In the genomic region with DNA sequence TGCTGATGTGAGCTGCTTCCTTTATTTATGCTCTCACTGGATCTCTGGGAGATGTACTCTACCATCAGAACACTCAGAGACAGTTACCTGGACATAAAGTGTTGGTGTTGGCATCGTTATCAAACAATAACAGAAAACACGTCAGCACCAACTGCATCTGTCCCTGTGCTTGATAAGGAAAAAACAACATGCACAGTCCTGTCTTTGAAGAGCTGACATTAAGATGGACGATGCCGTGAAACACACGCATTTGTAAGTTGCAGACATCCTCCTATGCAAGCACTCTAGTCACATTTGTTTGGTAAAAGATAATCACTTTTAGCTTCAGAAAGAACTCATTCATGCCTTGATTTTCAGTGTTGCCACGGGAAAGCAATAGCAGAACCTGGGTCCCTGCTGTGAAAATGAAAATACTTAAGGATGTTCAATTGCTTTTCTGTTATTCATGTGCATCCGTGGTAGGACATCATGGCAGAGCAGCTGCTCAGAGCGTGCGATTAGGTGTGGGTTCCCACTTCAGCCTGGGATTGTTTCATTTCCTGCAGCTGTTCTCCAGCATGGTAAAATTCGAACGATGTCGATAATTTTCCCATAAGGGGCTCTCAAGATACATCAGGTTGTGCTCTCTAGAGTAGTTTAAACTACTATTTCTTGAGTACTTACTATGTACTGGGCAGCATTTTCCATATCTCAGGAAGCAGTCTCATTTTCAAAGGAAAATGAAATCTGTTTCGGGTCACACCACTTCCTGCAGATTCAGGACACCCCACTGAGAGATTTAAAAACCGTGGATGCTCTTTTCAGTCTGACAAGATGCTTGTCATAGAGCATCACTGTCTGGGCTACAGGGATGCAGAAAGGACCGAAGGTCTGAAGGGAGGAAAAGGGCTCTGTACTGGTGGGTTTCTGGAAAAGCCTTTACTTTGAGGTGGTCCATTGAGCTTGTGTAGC, we compare ENCODE assay signal across 16 cellular contexts.
DNase-seq lines count a peak whose midpoint lies in the region; ATAC-seq and TF ChIP-seq lines count a peak whose summit lies in the region.
"Had no signal": no experiment of that assay in that cellular context is flagged by ENCODE, and none has a peak within 500 bp of the region (broad histone marks: within the 10 kb centered on the region; RNA-seq: fewer than 3 reads in every experiment).

No MANE protein-coding gene starts in this region.

- H3K9me2 ChIP-seq in neural cell (ENCODE audit: insufficient read depth, low read length), result no peaks in the 10 kb centered on the region

- H4K20me1 ChIP-seq in neural cell (ENCODE audit: insufficient read depth), result no peaks in the 10 kb centered on the region

- no peak for TF ChIP-seq RAD21 in neural cell (conservative IDR thresholded peaks at IDR 0.05)

- H3K4me3 ChIP-seq in neural cell (ENCODE audit: low read length), result peak overlapping the region; percentile 47
- H3K4me3 ChIP-seq: mucosa of descending colon, tibial nerve had no signal

- TF ChIP-seq EP300 in neural cell (conservative IDR thresholded peaks at IDR 0.05; ENCODE audit: poor library complexity, severe bottlenecking), result peak; percentile 61

- no peak for TF ChIP-seq CTCF in neural cell (IDR thresholded peaks at IDR 0.05; ENCODE audit: poor library complexity, severe bottlenecking)

- DNase-seq in G401 (ENCODE audit: low spot score) (peak; percentile 69), NCI-H187 (lab: John Stamatoyannopoulos, UW) (peak; percentile 59 to 68), SHP77 treated with DMSO at 0.1 percent for 48 hours (lab: John Stamatoyannopoulos, UW) (peak; percentile 61), pons (ENCODE audit: low spot score) (no peak), NAMALWA (ENCODE audit: low spot score) (no peak), glomerular visceral epithelial cell (ENCODE audit: extremely low spot score) (no peak)
- DNase-seq: EL; H9; mucosa of descending colon; MV-4-11; stimulated activated CD4-positive, alpha-beta T cell treated with anti-CD3 and anti-CD28 coated beads, Interleukin-4, amount 100 ng/mL, for 1 hour; T-helper 9 cell had no signal

- H3K36me3 ChIP-seq in neural cell (ENCODE audit: insufficient read depth, low read length), result no peaks in the 10 kb centered on the region
- H3K36me3 ChIP-seq: tibial nerve had no signal

- H2AFZ ChIP-seq in neural cell (ENCODE audit: low read depth, low read length), result no peak overlapping the region

- no peak for ATAC-seq in GM21576 (IDR thresholded peaks at IDR 0.05; ENCODE audit: unreplicated experiment)
- ATAC-seq: activated naive CD4-positive, alpha-beta T cell treated with anti-CD3 and anti-CD28 coated beads, Interleukin-2, amount 50 U/mL, for 72 hours; mucosa of descending colon had no signal

- no peaks in the 10 kb centered on the region for H3K27me3 ChIP-seq in neural cell (ENCODE audit: insufficient read depth, low read depth, low read length)
- H3K27me3 ChIP-seq: tibial nerve had no signal

- H3K9ac ChIP-seq in neural cell (ENCODE audit: low read length), result peak overlapping the region; percentile 52

- peak overlapping the region; percentile 79 for H3K27ac ChIP-seq in neural cell (ENCODE audit: low read length)
- H3K27ac ChIP-seq: tibial nerve had no signal

- H3F3A ChIP-seq in neural cell (ENCODE audit: insufficient read depth, low read length, poor library complexity, severe bottlenecking), result peaks cover 5% of the 10 kb centered on the region

- peak overlapping the region; percentile 70 for H3K4me2 ChIP-seq in neural cell (ENCODE audit: low read length)

- in situ Hi-C loops in G401 (cut with HindIII; ENCODE audit: low sequenced_read_pairs), result no loop called here

- H3K79me2 ChIP-seq in neural cell (replicated peaks; ENCODE audit: insufficient read depth, low read length), result no peaks in the 10 kb centered on the region

- H3K9me3 ChIP-seq in neural cell (ENCODE audit: low read length), result no peaks in the 10 kb centered on the region
- H3K9me3 ChIP-seq: mucosa of descending colon, tibial nerve had no signal

TF ChIP-seq in neural cell, 6 proteins besides CTCF, POLR2A, EP300 and RAD21:
- TF ChIP-seq TAF1 (IDR thresholded peaks at IDR 0.05; ENCODE audit: low read depth) (no peak), EZH2 (IDR thresholded peaks at IDR 0.05; ENCODE audit: borderline replicate concordance, insufficient read depth, low read length, poor library complexity, severe bottlenecking) (no peak), SMC3 (conservative IDR thresholded peaks at IDR 0.05; ENCODE audit: poor library complexity) (peak; percentile 33), POLR2AphosphoS5 (IDR thresholded peaks at IDR 0.05) (peak; percentile 76), MXI1 (conservative IDR thresholded peaks at IDR 0.05; ENCODE audit: poor library complexity, severe bottlenecking) (peak; percentile 54)
- TF ChIP-seq, protein P1, sequence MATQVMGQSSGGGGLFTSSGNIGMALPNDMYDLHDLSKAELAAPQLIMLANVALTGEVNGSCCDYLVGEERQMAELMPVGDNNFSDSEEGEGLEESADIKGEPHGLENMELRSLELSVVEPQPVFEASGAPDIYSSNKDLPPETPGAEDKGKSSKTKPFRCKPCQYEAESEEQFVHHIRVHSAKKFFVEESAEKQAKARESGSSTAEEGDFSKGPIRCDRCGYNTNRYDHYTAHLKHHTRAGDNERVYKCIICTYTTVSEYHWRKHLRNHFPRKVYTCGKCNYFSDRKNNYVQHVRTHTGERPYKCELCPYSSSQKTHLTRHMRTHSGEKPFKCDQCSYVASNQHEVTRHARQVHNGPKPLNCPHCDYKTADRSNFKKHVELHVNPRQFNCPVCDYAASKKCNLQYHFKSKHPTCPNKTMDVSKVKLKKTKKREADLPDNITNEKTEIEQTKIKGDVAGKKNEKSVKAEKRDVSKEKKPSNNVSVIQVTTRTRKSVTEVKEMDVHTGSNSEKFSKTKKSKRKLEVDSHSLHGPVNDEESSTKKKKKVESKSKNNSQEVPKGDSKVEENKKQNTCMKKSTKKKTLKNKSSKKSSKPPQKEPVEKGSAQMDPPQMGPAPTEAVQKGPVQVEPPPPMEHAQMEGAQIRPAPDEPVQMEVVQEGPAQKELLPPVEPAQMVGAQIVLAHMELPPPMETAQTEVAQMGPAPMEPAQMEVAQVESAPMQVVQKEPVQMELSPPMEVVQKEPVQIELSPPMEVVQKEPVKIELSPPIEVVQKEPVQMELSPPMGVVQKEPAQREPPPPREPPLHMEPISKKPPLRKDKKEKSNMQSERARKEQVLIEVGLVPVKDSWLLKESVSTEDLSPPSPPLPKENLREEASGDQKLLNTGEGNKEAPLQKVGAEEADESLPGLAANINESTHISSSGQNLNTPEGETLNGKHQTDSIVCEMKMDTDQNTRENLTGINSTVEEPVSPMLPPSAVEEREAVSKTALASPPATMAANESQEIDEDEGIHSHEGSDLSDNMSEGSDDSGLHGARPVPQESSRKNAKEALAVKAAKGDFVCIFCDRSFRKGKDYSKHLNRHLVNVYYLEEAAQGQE (IDR thresholded peaks at IDR 0.05; ENCODE audit: borderline replicate concordance), result no peak

Comparison
In these comparisons a context has a peak if more than half of its experiments do, and no peak if none do; other contexts are left out.
1. DNase-seq: peak in G401 (single experiment), NCI-H187 (2 of 2) and SHP77 treated with DMSO at 0.1 percent for 48 hours (single experiment); none in pons (single experiment), NAMALWA (single experiment) and glomerular visceral epithelial cell (single experiment).